Comparison of ENCODE assay signal across 1 cellular context in the genomic region with DNA sequence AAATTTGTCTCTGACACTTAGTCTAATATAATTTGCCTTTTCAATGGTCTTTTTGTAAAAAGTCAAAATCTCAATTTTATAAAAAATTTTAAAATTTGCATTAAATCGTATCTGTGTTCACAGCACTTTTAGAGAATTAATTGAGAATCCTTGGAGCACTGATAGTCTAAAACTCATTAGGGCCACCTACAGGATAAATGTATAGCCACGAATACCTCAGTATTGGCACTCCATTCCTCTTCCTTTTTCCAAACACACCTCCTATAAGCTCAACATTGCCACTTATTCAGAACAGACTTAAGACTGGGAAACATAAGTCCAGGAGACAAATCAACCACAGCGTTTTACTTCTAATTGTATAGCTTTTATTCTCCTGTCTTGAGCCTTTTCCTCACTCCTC.
TF ChIP-seq lines count a peak whose summit lies in the region.

No MANE protein-coding gene starts in this region.

TF ChIP-seq in GM23338, 12 proteins besides CTCF, POLR2A, EP300 and RAD21 (continued from another document):
- TF ChIP-seq, protein P1, sequence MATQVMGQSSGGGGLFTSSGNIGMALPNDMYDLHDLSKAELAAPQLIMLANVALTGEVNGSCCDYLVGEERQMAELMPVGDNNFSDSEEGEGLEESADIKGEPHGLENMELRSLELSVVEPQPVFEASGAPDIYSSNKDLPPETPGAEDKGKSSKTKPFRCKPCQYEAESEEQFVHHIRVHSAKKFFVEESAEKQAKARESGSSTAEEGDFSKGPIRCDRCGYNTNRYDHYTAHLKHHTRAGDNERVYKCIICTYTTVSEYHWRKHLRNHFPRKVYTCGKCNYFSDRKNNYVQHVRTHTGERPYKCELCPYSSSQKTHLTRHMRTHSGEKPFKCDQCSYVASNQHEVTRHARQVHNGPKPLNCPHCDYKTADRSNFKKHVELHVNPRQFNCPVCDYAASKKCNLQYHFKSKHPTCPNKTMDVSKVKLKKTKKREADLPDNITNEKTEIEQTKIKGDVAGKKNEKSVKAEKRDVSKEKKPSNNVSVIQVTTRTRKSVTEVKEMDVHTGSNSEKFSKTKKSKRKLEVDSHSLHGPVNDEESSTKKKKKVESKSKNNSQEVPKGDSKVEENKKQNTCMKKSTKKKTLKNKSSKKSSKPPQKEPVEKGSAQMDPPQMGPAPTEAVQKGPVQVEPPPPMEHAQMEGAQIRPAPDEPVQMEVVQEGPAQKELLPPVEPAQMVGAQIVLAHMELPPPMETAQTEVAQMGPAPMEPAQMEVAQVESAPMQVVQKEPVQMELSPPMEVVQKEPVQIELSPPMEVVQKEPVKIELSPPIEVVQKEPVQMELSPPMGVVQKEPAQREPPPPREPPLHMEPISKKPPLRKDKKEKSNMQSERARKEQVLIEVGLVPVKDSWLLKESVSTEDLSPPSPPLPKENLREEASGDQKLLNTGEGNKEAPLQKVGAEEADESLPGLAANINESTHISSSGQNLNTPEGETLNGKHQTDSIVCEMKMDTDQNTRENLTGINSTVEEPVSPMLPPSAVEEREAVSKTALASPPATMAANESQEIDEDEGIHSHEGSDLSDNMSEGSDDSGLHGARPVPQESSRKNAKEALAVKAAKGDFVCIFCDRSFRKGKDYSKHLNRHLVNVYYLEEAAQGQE (IDR thresholded peaks at IDR 0.05; ENCODE audit: unreplicated experiment): no peak
- TF ChIP-seq, protein P2, sequence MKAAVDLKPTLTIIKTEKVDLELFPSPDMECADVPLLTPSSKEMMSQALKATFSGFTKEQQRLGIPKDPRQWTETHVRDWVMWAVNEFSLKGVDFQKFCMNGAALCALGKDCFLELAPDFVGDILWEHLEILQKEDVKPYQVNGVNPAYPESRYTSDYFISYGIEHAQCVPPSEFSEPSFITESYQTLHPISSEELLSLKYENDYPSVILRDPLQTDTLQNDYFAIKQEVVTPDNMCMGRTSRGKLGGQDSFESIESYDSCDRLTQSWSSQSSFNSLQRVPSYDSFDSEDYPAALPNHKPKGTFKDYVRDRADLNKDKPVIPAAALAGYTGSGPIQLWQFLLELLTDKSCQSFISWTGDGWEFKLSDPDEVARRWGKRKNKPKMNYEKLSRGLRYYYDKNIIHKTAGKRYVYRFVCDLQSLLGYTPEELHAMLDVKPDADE (IDR thresholded peaks at IDR 0.05): no peak
- TF ChIP-seq, protein P3, sequence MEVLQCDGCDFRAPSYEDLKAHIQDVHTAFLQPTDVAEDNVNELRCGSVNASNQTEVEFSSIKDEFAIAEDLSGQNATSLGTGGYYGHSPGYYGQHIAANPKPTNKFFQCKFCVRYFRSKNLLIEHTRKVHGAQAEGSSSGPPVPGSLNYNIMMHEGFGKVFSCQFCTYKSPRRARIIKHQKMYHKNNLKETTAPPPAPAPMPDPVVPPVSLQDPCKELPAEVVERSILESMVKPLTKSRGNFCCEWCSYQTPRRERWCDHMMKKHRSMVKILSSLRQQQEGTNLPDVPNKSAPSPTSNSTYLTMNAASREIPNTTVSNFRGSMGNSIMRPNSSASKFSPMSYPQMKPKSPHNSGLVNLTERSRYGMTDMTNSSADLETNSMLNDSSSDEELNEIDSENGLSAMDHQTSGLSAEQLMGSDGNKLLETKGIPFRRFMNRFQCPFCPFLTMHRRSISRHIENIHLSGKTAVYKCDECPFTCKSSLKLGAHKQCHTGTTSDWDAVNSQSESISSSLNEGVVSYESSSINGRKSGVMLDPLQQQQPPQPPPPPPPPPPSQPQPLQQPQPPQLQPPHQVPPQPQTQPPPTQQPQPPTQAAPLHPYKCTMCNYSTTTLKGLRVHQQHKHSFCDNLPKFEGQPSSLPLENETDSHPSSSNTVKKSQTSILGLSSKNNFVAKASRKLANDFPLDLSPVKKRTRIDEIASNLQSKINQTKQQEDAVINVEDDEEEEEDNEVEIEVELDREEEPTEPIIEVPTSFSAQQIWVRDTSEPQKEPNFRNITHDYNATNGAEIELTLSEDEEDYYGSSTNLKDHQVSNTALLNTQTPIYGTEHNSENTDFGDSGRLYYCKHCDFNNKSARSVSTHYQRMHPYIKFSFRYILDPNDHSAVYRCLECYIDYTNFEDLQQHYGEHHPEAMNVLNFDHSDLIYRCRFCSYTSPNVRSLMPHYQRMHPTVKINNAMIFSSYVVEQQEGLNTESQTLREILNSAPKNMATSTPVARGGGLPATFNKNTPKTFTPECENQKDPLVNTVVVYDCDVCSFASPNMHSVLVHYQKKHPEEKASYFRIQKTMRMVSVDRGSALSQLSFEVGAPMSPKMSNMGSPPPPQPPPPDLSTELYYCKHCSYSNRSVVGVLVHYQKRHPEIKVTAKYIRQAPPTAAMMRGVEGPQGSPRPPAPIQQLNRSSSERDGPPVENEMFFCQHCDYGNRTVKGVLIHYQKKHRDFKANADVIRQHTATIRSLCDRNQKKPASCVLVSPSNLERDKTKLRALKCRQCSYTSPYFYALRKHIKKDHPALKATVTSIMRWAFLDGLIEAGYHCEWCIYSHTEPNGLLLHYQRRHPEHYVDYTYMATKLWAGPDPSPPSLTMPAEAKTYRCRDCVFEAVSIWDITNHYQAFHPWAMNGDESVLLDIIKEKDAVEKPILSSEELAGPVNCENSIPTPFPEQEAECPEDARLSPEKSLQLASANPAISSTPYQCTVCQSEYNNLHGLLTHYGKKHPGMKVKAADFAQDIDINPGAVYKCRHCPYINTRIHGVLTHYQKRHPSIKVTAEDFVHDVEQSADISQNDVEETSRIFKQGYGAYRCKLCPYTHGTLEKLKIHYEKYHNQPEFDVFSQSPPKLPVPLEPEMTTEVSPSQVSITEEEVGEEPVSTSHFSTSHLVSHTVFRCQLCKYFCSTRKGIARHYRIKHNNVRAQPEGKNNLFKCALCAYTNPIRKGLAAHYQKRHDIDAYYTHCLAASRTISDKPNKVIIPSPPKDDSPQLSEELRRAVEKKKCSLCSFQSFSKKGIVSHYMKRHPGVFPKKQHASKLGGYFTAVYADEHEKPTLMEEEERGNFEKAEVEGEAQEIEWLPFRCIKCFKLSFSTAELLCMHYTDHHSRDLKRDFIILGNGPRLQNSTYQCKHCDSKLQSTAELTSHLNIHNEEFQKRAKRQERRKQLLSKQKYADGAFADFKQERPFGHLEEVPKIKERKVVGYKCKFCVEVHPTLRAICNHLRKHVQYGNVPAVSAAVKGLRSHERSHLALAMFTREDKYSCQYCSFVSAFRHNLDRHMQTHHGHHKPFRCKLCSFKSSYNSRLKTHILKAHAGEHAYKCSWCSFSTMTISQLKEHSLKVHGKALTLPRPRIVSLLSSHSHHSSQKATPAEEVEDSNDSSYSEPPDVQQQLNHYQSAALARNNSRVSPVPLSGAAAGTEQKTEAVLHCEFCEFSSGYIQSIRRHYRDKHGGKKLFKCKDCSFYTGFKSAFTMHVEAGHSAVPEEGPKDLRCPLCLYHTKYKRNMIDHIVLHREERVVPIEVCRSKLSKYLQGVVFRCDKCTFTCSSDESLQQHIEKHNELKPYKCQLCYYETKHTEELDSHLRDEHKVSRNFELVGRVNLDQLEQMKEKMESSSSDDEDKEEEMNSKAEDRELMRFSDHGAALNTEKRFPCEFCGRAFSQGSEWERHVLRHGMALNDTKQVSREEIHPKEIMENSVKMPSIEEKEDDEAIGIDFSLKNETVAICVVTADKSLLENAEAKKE (CRISPR knock-in tag; IDR thresholded peaks at IDR 0.05): no peak
- TF ChIP-seq NANOG (IDR thresholded peaks at IDR 0.05; ENCODE audit: borderline replicate concordance) (no peak), STAT1 (IDR thresholded peaks at IDR 0.05; ENCODE audit: unreplicated experiment) (no peak), POLR2AphosphoS5 (IDR thresholded peaks at IDR 0.05; ENCODE audit: low read depth) (no peak), ZNF331 (CRISPR knock-in tag; IDR thresholded peaks at IDR 0.05; ENCODE audit: low read depth) (no peak), EZH2 (IDR thresholded peaks at IDR 0.05; ENCODE audit: low read depth, unreplicated experiment) (no peak), EZH2phosphoT487 (IDR thresholded peaks at IDR 0.05; ENCODE audit: unreplicated experiment) (no peak)
TF ChIP-seq in GM23338: peak in this region for 0.
